In the genomic region with DNA sequence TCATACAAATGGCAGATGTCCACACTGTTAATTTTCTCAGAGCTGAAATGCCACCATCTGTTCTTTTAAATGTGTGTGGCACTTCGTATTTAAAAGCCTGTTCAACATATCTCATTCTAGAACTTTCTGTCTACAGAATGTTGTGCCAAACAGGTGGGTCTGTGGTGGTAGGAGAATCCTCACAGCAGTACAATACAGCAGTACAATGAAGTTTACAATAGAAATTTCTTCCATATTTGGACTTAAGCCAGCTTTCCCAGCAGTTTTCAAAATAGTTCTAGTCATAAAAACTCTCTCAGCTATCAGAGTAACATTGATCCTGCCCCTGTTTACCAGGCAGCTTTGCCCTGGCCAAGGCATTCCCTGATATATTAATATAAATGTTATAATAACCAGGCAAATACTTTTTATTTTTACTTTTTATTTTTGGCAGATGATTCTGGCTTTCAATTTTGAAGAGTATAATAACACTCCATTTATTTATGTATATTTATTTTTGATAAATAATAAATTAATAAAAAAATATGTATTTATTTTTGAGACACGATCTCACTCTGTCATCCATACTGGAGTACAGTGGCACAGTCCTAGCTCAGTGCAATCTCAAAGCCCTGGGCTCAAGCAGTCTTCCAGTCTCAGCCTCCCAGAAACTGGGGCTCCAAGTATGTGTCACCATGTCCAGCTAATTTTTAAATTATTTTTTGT, we compare ENCODE assay signal across 22 cellular contexts.
A peak's percentile ranks its signal among the peaks of the same experiment; 100 is the strongest.
DNase-seq lines count a peak whose midpoint lies in the region; ATAC-seq, FAIRE-seq and TF ChIP-seq lines count a peak whose summit lies in the region.
"Had no signal": no experiment of that assay in that cellular context is flagged by ENCODE, and none has a peak within 500 bp of the region (broad histone marks: within the 10 kb centered on the region; RNA-seq: fewer than 3 reads in every experiment).

No MANE protein-coding gene starts in this region.

- H3K4me2 ChIP-seq in endothelial cell of umbilical vein (ENCODE audit: insufficient read depth, low read length): no peak overlapping the region

- dilution Hi-C loops in endothelial cell of umbilical vein (cut with MboI; ENCODE audit: extremely low pct_ligation_motif_present, low sequenced_read_pairs): no loop called here

- H3K79me2 ChIP-seq in endothelial cell of umbilical vein (ENCODE audit: control insufficient read depth, insufficient read depth, low read length): no peaks in the 10 kb centered on the region

- DNase-seq in NCI-H524 (lab: John Stamatoyannopoulos, UW): peak; percentile 14 to 62
- no peak for DNase-seq in WTC11 (ENCODE audit: low spot score)
- peak; percentile 65 for DNase-seq in endothelial cell of umbilical vein (ENCODE audit: low read depth, low spot score)
- DNase-seq in small intestine: peak; percentile 43
- DNase-seq in activated naive CD4-positive, alpha-beta T cell treated with anti-CD3 and anti-CD28 coated beads, Interleukin-2, amount 10 ng/mL, durations not matched to agents 7 days and 5 days: no peak
- DNase-seq in stimulated activated CD4-positive, alpha-beta T cell treated with anti-CD3 and anti-CD28 coated beads, Interleukin-15, amount 100 ng/mL, for 24 hours: no peak
- DNase-seq: ACHN; C1 segment of cervical spinal cord; CD8-positive, alpha-beta memory T cell; DND-41; Kasumi-1; MM.1S; NCI-H1092; NCI-H146; NCI-H2081 treated with DMSO at 0.1 percent for 48 hours; NCI-H345; NK-92 treated with Interleukin-12 subunit alpha and Interleukin-12 subunit beta, amount 100 ng/mL, for 24 hours; Right ventricle myocardium superior had no signal

- H3K9me3 Mint-ChIP-seq in WTC11: no peaks in the 10 kb centered on the region
- H3K9me3 Mint-ChIP-seq in activated naive CD4-positive, alpha-beta T cell treated with anti-CD3 and anti-CD28 coated beads, Interleukin-2, amount 10 ng/mL, durations not matched to agents 7 days and 5 days: no peaks in the 10 kb centered on the region
- H3K9me3 Mint-ChIP-seq: CD8-positive, alpha-beta memory T cell had no signal

- no peaks in the 10 kb centered on the region for H4K20me1 ChIP-seq in endothelial cell of umbilical vein (replicated peaks; ENCODE audit: control insufficient read depth, extremely low read depth, insufficient read depth, low read length)

- no peak for TF ChIP-seq POLR2A in endothelial cell of umbilical vein (IDR thresholded peaks at IDR 0.05; ENCODE audit: low read depth, low read length)

- ATAC-seq in WTC11: no peak
- ATAC-seq in HG02840 (IDR thresholded peaks at IDR 0.05; ENCODE audit: low FRiP score, unreplicated experiment): no peak

- FAIRE-seq in endothelial cell of umbilical vein (lab: Jason Lieb, UNC) (no peak), small intestine (lab: Jason Lieb, UNC) (no peak)
- FAIRE-seq: D721Med, H54, RCC 7860 had no signal

- no peaks in the 10 kb centered on the region for H3K9me1 ChIP-seq in endothelial cell of umbilical vein (replicated peaks; ENCODE audit: control insufficient read depth, extremely low read depth, insufficient read depth, low read length)

- POLR2A ChIA-PET in WTC11 (lab: Charles Lee): no interaction called here
- POLR2A ChIA-PET in endothelial cell of umbilical vein (lab: Charles Lee): no interaction called here

- peaks cover 4% of the 10 kb centered on the region; the same call in 1 of the 2 replicates for H3K27me3 Mint-ChIP-seq in WTC11 (ENCODE audit: low read depth)
- peaks cover 24% of the 10 kb centered on the region for H3K27me3 Mint-ChIP-seq in activated naive CD4-positive, alpha-beta T cell treated with anti-CD3 and anti-CD28 coated beads, Interleukin-2, amount 10 ng/mL, durations not matched to agents 7 days and 5 days

- H3K27me3 ChIP-seq in endothelial cell of umbilical vein (ENCODE audit: control insufficient read depth in 2 of 2, insufficient read depth in 2 of 2, low read length in 2 of 2) (no peaks in the 10 kb centered on the region), small intestine (ENCODE audit: control insufficient read depth in 2 of 2, insufficient read depth in 2 of 2, low read length in 2 of 2) (no peaks in the 10 kb centered on the region)

- H3K4me3 ChIP-seq in endothelial cell of umbilical vein (replicated peaks in 1 of 3; ENCODE audit: insufficient read depth in 1 of 3, low read depth in 1 of 3, low read length in 3 of 3) (no peak overlapping the region), small intestine (ENCODE audit: low read depth in 1 of 2, low read length in 2 of 2) (no peak overlapping the region)

- H3K36me3 ChIP-seq in endothelial cell of umbilical vein (ENCODE audit: control insufficient read depth in 2 of 2, extremely low read depth in 1 of 2, insufficient read depth in 2 of 2, low read length in 2 of 2) (no peaks in the 10 kb centered on the region), small intestine (ENCODE audit: control insufficient read depth in 2 of 2, insufficient read depth in 2 of 2, low read length in 2 of 2) (no peaks in the 10 kb centered on the region)

- H3K9me3 ChIP-seq in endothelial cell of umbilical vein (replicated peaks; ENCODE audit: control insufficient read depth, insufficient read depth, low read length) (no peaks in the 10 kb centered on the region), small intestine (ENCODE audit: control insufficient read depth, low read depth) (no peaks in the 10 kb centered on the region)

- H3K4me1 ChIP-seq in endothelial cell of umbilical vein (ENCODE audit: control insufficient read depth, extremely low read depth, insufficient read depth, low read length) (peaks cover 7% of the 10 kb centered on the region), small intestine (ENCODE audit: control insufficient read depth in 2 of 2, insufficient read depth in 1 of 2, low read depth in 1 of 2, low read length in 1 of 2) (peaks cover 10 to 15% of the 10 kb centered on the region in 2 donors)

- no peak overlapping the region for H3K4me3 Mint-ChIP-seq in WTC11
- H3K4me3 Mint-ChIP-seq in activated naive CD4-positive, alpha-beta T cell treated with anti-CD3 and anti-CD28 coated beads, Interleukin-2, amount 10 ng/mL, durations not matched to agents 7 days and 5 days: no peak overlapping the region
- H3K4me3 Mint-ChIP-seq: CD8-positive, alpha-beta memory T cell had no signal

- H3K4me1 Mint-ChIP-seq in WTC11: peaks cover 5% of the 10 kb centered on the region
- peaks cover 4% of the 10 kb centered on the region for H3K4me1 Mint-ChIP-seq in activated naive CD4-positive, alpha-beta T cell treated with anti-CD3 and anti-CD28 coated beads, Interleukin-2, amount 10 ng/mL, durations not matched to agents 7 days and 5 days
- H3K4me1 Mint-ChIP-seq: CD8-positive, alpha-beta memory T cell had no signal

- BruUV-seq in endothelial cell of umbilical vein (replicated peaks; lab: Mats Ljungman, UMichigan): no TSS peak

- no peak overlapping the region for H3K9ac ChIP-seq in endothelial cell of umbilical vein (replicated peaks; ENCODE audit: extremely low read depth, insufficient read depth, low read length)

- no peak overlapping the region for H3K27ac Mint-ChIP-seq in WTC11
- H3K27ac Mint-ChIP-seq in activated naive CD4-positive, alpha-beta T cell treated with anti-CD3 and anti-CD28 coated beads, Interleukin-2, amount 10 ng/mL, durations not matched to agents 7 days and 5 days: no peak overlapping the region

- CTCF ChIA-PET in WTC11 (lab: Charles Lee): interaction anchor here (1.0 kb wide), 1 partner anchor 122 kb away, joined by 4 read pairs; no protein-coding TSS in a partner anchor
- CTCF ChIA-PET in endothelial cell of umbilical vein (lab: Charles Lee): no interaction called here
- CTCF ChIA-PET in activated naive CD4-positive, alpha-beta T cell treated with anti-CD3 and anti-CD28 coated beads, Interleukin-2, amount 10 ng/mL, durations not matched to agents 7 days and 5 days (lab: Charles Lee): no interaction called here

- intact Hi-C loops in endothelial cell of umbilical vein (cut with micrococcal nuclease): no loop called here

- no peak for TF ChIP-seq CTCF in WTC11 (IDR thresholded peaks at IDR 0.05)
- TF ChIP-seq CTCF in endothelial cell of umbilical vein (IDR thresholded peaks at IDR 0.05; ENCODE audit: extremely low read depth in 1 of 2, insufficient read depth in 1 of 2, low read depth in 1 of 2, low read length in 2 of 2): no peak

- no peak overlapping the region for H2AFZ ChIP-seq in endothelial cell of umbilical vein (ENCODE audit: low read depth, low read length)

- no peaks in the 10 kb centered on the region for H3K36me3 Mint-ChIP-seq in WTC11
- H3K36me3 Mint-ChIP-seq in activated naive CD4-positive, alpha-beta T cell treated with anti-CD3 and anti-CD28 coated beads, Interleukin-2, amount 10 ng/mL, durations not matched to agents 7 days and 5 days: no peaks in the 10 kb centered on the region
- H3K36me3 Mint-ChIP-seq: CD8-positive, alpha-beta memory T cell had no signal

- 27 to 45% (median 35%) methylated on average over 2 of the region's 2 CpGs for WGBS in small intestine, 3 donors

- H3K27ac ChIP-seq in endothelial cell of umbilical vein (ENCODE audit: insufficient read depth, low read depth, low read length): no peak overlapping the region
- peak overlapping the region; percentile 41 to 46 for H3K27ac ChIP-seq in small intestine (ENCODE audit: low read depth in 1 of 2, low read length in 1 of 2)

TF ChIP-seq in WTC11, 78 proteins besides CTCF, POLR2A, EP300 and RAD21:
- TF ChIP-seq HMGA2 (CRISPR knock-in tag; IDR thresholded peaks at IDR 0.05): peak; percentile 97
- TF ChIP-seq, protein P1, sequence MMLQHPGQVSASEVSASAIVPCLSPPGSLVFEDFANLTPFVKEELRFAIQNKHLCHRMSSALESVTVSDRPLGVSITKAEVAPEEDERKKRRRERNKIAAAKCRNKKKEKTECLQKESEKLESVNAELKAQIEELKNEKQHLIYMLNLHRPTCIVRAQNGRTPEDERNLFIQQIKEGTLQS (CRISPR knock-in tag; conservative IDR thresholded peaks at IDR 0.05): no peak

TF ChIP-seq in endothelial cell of umbilical vein, 7 proteins besides CTCF, POLR2A, EP300 and RAD21:
- TF ChIP-seq, protein P2, sequence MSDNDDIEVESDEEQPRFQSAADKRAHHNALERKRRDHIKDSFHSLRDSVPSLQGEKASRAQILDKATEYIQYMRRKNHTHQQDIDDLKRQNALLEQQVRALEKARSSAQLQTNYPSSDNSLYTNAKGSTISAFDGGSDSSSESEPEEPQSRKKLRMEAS (IDR thresholded peaks at IDR 0.05; ENCODE audit: insufficient read depth, insufficient read length): no peak
- TF ChIP-seq POLR2AphosphoS5 (IDR thresholded peaks at IDR 0.05; ENCODE audit: insufficient read depth, low read depth, low read length) (no peak), EZH2 (IDR thresholded peaks at IDR 0.05; ENCODE audit: borderline replicate concordance, low read depth, low read length, severe bottlenecking) (no peak), FOS (IDR thresholded peaks at IDR 0.05; ENCODE audit: borderline replicate concordance, insufficient read depth, low read length) (no peak), JUN (IDR thresholded peaks at IDR 0.05; ENCODE audit: borderline replicate concordance, insufficient read depth, insufficient read length, low read depth) (no peak), GATA2 (IDR thresholded peaks at IDR 0.05; ENCODE audit: insufficient read depth, insufficient read length, low read depth, low read length) (no peak), MYC (IDR thresholded peaks at IDR 0.05; ENCODE audit: low read depth, low read length) (no peak)
TF ChIP-seq in endothelial cell of umbilical vein: peak in this region for 0.

Comparison
In these comparisons a context has a peak if more than half of its experiments do, and no peak if none do; other contexts are left out.
1. DNase-seq: peak in NCI-H524 (2 of 2), endothelial cell of umbilical vein (single experiment) and small intestine (single experiment); none in WTC11 (single experiment), activated naive CD4-positive, alpha-beta T cell treated with anti-CD3 and anti-CD28 coated beads, Interleukin-2, amount 10 ng/mL, durations not matched to agents 7 days and 5 days (single experiment) and stimulated activated CD4-positive, alpha-beta T cell treated with anti-CD3 and anti-CD28 coated beads, Interleukin-15, amount 100 ng/mL, for 24 hours (single experiment).